18 cellular contexts compared by ENCODE assay signal in genomic region chr11:128604723-128605122, GRCh38. TPM values are rescaled to one million over a fixed set of nuclear protein-coding genes. Genes with fewer than 3 reads are reported as not detected.
A peak's percentile ranks its signal among the peaks of the same experiment; 100 is the strongest.
DNase-seq lines count a peak whose midpoint lies in the region; ATAC-seq and TF ChIP-seq lines count a peak whose summit lies in the region.
"Had no signal": no experiment of that assay in that cellular context is flagged by ENCODE, and none has a peak within 500 bp of the region (broad histone marks: within the 10 kb centered on the region; RNA-seq: fewer than 3 reads in every experiment).

No MANE protein-coding gene starts in this region.

- H3K9me3 ChIP-seq in BLaER1 (no peaks in the 10 kb centered on the region), OCI-LY7 (ENCODE audit: low read length) (no peaks in the 10 kb centered on the region), mesodermal cell (ENCODE audit: control insufficient read depth, low read length) (no peaks in the 10 kb centered on the region)

- H3K27me3 ChIP-seq in BLaER1 = no peaks in the 10 kb centered on the region
- H3K27me3 ChIP-seq: adrenal gland had no signal

- H3K27ac ChIP-seq in BLaER1 (peak overlapping the region; percentile 47), OCI-LY7 (ENCODE audit: low read depth, low read length, poor library complexity, severe bottlenecking) (peak overlapping the region; percentile 33), mesodermal cell (ENCODE audit: low read depth, low read length, severe bottlenecking) (peak overlapping the region; percentile 26)
- H3K27ac ChIP-seq: adrenal gland, parathyroid adenoma, RWPE1, VCaP had no signal

- peak overlapping the region; percentile 89 for H2AFZ ChIP-seq in OCI-LY7 (ENCODE audit: low read length)
- H2AFZ ChIP-seq: parathyroid adenoma had no signal

- no peaks in the 10 kb centered on the region for H3K9me2 ChIP-seq in OCI-LY7 (ENCODE audit: insufficient read depth, low read length)

- CTCF ChIA-PET in OCI-LY7 (lab: Charles Lee; ENCODE audit: unreplicated experiment) = interaction anchor here (0.6 to 6.5 kb wide), 8 partner anchors 9 to 314 kb away, joined by 3 to 78 read pairs (median 6); no protein-coding TSS in a partner anchor

- H4K20me1 ChIP-seq in BLaER1 (no peaks in the 10 kb centered on the region), OCI-LY7 (ENCODE audit: insufficient read depth, low read length) (no peaks in the 10 kb centered on the region)

- H3K36me3 ChIP-seq in BLaER1 (no peaks in the 10 kb centered on the region), OCI-LY7 (ENCODE audit: insufficient read depth, low read length) (no peaks in the 10 kb centered on the region), mesodermal cell (ENCODE audit: control insufficient read depth, insufficient read depth, low read length) (no peaks in the 10 kb centered on the region)
- H3K36me3 ChIP-seq: adrenal gland had no signal

- POLR2A ChIA-PET in OCI-LY7 (lab: Charles Lee) = interaction anchor here (0.7 to 19.6 kb wide), 14 partner anchors 9 to 302 kb away, joined by 3 to 631 read pairs (median 4); no protein-coding TSS in a partner anchor

- no peaks in the 10 kb centered on the region for H3K79me2 ChIP-seq in OCI-LY7 (ENCODE audit: insufficient read depth, low read depth, low read length)
- H3K79me2 ChIP-seq: parathyroid adenoma had no signal

- DNase-seq in DMS53 (lab: John Stamatoyannopoulos, UW) = peak; percentile 92
- DNase-seq in OCI-LY7 (ENCODE audit: low spot score) = no peak
- DNase-seq in ecto neural progenitor cell (ENCODE audit: low spot score) = no peak
- no peak for DNase-seq in T-helper 9 cell
- DNase-seq: adrenal gland; AML-193; caudate nucleus; effector CD4-positive, alpha-beta T cell; NCI-H1694 treated with DMSO at 0.1 percent for 48 hours; small intestine; stimulated activated CD4-positive, alpha-beta T cell treated with anti-CD3 and anti-CD28 coated beads, Interleukin-4, amount 100 ng/mL, for 4 hours; stimulated activated CD8-positive, alpha-beta memory T cell treated with anti-CD3 and anti-CD28 coated beads, Interleukin-4, amount 100 ng/mL, for 48 hours had no signal

- no peak overlapping the region for H3K9ac ChIP-seq in BLaER1
- H3K9ac ChIP-seq: parathyroid adenoma had no signal

- H3K4me1 ChIP-seq in BLaER1 (peaks cover 54% of the 10 kb centered on the region), OCI-LY7 (ENCODE audit: insufficient read depth, low read length, poor library complexity, severe bottlenecking) (peaks cover 81% of the 10 kb centered on the region), mesodermal cell (ENCODE audit: control insufficient read depth, insufficient read depth, low read length, poor library complexity, severe bottlenecking) (peaks cover 10% of the 10 kb centered on the region)
- H3K4me1 ChIP-seq: adrenal gland, parathyroid adenoma had no signal

- TF ChIP-seq CTCF in OCI-LY7 (conservative IDR thresholded peaks at IDR 0.05; ENCODE audit: low read length) = no peak

- peak overlapping the region; percentile 38 for H3K4me2 ChIP-seq in BLaER1
- H3K4me2 ChIP-seq in OCI-LY7 (ENCODE audit: low read length) = peak overlapping the region; percentile 25

- H3K4me3 ChIP-seq in BLaER1 = no peak overlapping the region
- H3K4me3 ChIP-seq in OCI-LY7 (ENCODE audit: low read depth, low read length, poor library complexity, severe bottlenecking) = no peak overlapping the region
- no peak overlapping the region for H3K4me3 ChIP-seq in mesodermal cell (ENCODE audit: extremely low read depth, insufficient read depth, low read length, poor library complexity, severe bottlenecking)
- H3K4me3 ChIP-seq: adrenal gland had no signal

- intact Hi-C loops in OCI-LY7 (cut with micrococcal nuclease; ENCODE audit: unreplicated experiment) = loop anchor here (1.0 kb wide), 2 partner anchors 26 to 227 kb away; no protein-coding TSS in a partner anchor

- ATAC-seq in GM18517 (IDR thresholded peaks at IDR 0.05; ENCODE audit: unreplicated experiment) = no peak

- no TSS peak for BruUV-seq in OCI-LY7 (replicated peaks; lab: Mats Ljungman, UMichigan)

- WGBS in mesodermal cell (ENCODE audit: insufficient coverage in 2 of 2), 2 experiments = 59 to 83% methylated on average over 2 of the region's 5 CpGs

RNA-seq across cellular contexts. Expression of gene ETS1, which starts 17.4 kb away (rescaled TPM):
- 203 and 210 TPM in 2 replicates for total RNA-seq in OCI-LY7 (2014; rRNA removed; shearing (Covaris generic))
- 466 and 503 TPM in 2 replicates for total RNA-seq in OCI-LY7 (2022)
- polyA plus RNA-seq in mesodermal cell (2013, experiment 1 of 2) = 90.5 TPM
- polyA plus RNA-seq in mesodermal cell (2013, experiment 2 of 2) = 75.7 TPM
